20 cellular contexts compared by ENCODE assay signal in genomic region chr13:67096418-67096817, GRCh38.
DNase-seq lines count a peak whose midpoint lies in the region; ATAC-seq, FAIRE-seq and TF ChIP-seq lines count a peak whose summit lies in the region.
"Had no signal": no experiment of that assay in that cellular context is flagged by ENCODE, and none has a peak within 500 bp of the region (broad histone marks: within the 10 kb centered on the region; RNA-seq: fewer than 3 reads in every experiment).

No MANE protein-coding gene starts in this region.

- WGBS in A549 (ENCODE audit: missing lambda C conversion rate), result 44% methylated on average over 2 of the region's 2 CpGs
- WGBS in K562 (ENCODE audit: insufficient coverage, low coverage, missing lambda C conversion rate), result 62% methylated on average over 2 of the region's 2 CpGs
- WGBS in endodermal cell (ENCODE audit: insufficient coverage in 1 of 2, insufficient read length in 1 of 2), 2 experiments, result 78% methylated on average over 1 of the region's 2 CpGs; no CpG with 5 or more reads in 1 of the 2 experiments

- CTCF ChIA-PET in A549 (lab: Yijun Ruan, JAX) (no interaction called here), K562 (lab: Yijun Ruan, JAX; ENCODE audit: low intra/inter-chr PET ratio) (no interaction called here)

- intact Hi-C loops in K562 (cut with micrococcal nuclease), result no loop called here

- no peaks in the 10 kb centered on the region for H3K9me3 Mint-ChIP-seq in endodermal cell
- H3K9me3 Mint-ChIP-seq: CD8-positive, alpha-beta T cell had no signal

- TF ChIP-seq EP300 in A549 (IDR thresholded peaks at IDR 0.05) (no peak), K562 (IDR thresholded peaks at IDR 0.05; ENCODE audit: low read length) (no peak)

- no peaks in the 10 kb centered on the region for H3F3A ChIP-seq in Loucy (ENCODE audit: low read depth)

- H3K27ac ChIP-seq in A549, result peak overlapping the region; percentile 85 to 89
- H3K27ac ChIP-seq in K562 (ENCODE audit: extremely low read depth, low read depth, low read length), result no peak overlapping the region
- H3K27ac ChIP-seq in endodermal cell (ENCODE audit: low read depth, low read length), result no peak overlapping the region
- H3K27ac ChIP-seq: 22Rv1, BLaER1 had no signal

- H3K9ac ChIP-seq in Loucy (ENCODE audit: low read depth, low read length, poor library complexity, severe bottlenecking), result no peak overlapping the region
- no peak overlapping the region for H3K9ac ChIP-seq in K562 (ENCODE audit: insufficient read depth in 1 of 2, low read depth in 2 of 2, low read length in 2 of 2)
- H3K9ac ChIP-seq in endodermal cell (ENCODE audit: extremely low read depth, low read length, poor library complexity, severe bottlenecking), result no peak overlapping the region
- H3K9ac ChIP-seq: BLaER1 had no signal

- H4K20me1 ChIP-seq in Loucy (ENCODE audit: insufficient read depth, low read length, poor library complexity, severe bottlenecking) (no peaks in the 10 kb centered on the region), K562 (replicated peaks; ENCODE audit: control insufficient read depth, insufficient read depth, low read length) (no peaks in the 10 kb centered on the region)
- H4K20me1 ChIP-seq: BLaER1 had no signal

- no peak overlapping the region for H3K27ac Mint-ChIP-seq in endodermal cell
- H3K27ac Mint-ChIP-seq: CD14-positive monocyte; CD8-positive, alpha-beta T cell had no signal

- H3K9me2 ChIP-seq in Loucy (replicated peaks; ENCODE audit: low read depth, low read length), result no peaks in the 10 kb centered on the region

- H3K4me1 ChIP-seq in A549 (peaks cover 38% of the 10 kb centered on the region), Loucy (ENCODE audit: insufficient read depth, low read length, poor library complexity, severe bottlenecking) (no peaks in the 10 kb centered on the region), K562 (replicated peaks in 1 of 2; ENCODE audit: control insufficient read depth in 2 of 2, insufficient read depth in 2 of 2, low read length in 2 of 2) (no peaks in the 10 kb centered on the region; a peak in 1 of 5 replicates), endodermal cell (ENCODE audit: control insufficient read depth, insufficient read depth, low read length) (peaks cover 5% of the 10 kb centered on the region)

- no TSS peak for BruUV-seq in K562 (replicated peaks; lab: Mats Ljungman, UMichigan)

- H3K4me3 Mint-ChIP-seq in endodermal cell, result no peak overlapping the region
- H3K4me3 Mint-ChIP-seq: CD14-positive monocyte; CD8-positive, alpha-beta T cell had no signal

- no peak for DNase-seq in A549 (ENCODE audit: low read depth in 1 of 2, low spot score in 1 of 2)
- DNase-seq in K562 (ENCODE audit: extremely low read depth in 1 of 4, low spot score in 3 of 4), result no peak
- DNase-seq in superior temporal gyrus (ENCODE audit: extremely low spot score), result peak; percentile 41
- no peak for DNase-seq in activated CD4-positive, alpha-beta T cell treated with anti-CD3 and anti-CD28 coated beads, Interleukin-2, amount 50 U/mL, for 48 hours
- DNase-seq in endodermal cell, result no peak
- DNase-seq: Calu3; CD8-positive, alpha-beta T cell; DMS53; DND-41; EL; IMR-90; KBM-7 had no signal

- no peaks in the 10 kb centered on the region for H3K36me3 Mint-ChIP-seq in endodermal cell (ENCODE audit: low read depth)
- H3K36me3 Mint-ChIP-seq: CD14-positive monocyte; CD8-positive, alpha-beta T cell had no signal

- H3K27me3 ChIP-seq in Loucy (ENCODE audit: insufficient read depth, low read length, poor library complexity, severe bottlenecking) (no peaks in the 10 kb centered on the region), K562 (ENCODE audit: control insufficient read depth in 2 of 2, insufficient read depth in 2 of 2, low read length in 2 of 2) (no peaks in the 10 kb centered on the region), endodermal cell (ENCODE audit: control insufficient read depth, insufficient read depth, low read length, poor library complexity, severe bottlenecking) (no peaks in the 10 kb centered on the region)
- H3K27me3 ChIP-seq: BLaER1 had no signal

- H3K79me2 ChIP-seq in Loucy (ENCODE audit: insufficient read depth, low read length), result no peaks in the 10 kb centered on the region
- no peaks in the 10 kb centered on the region for H3K79me2 ChIP-seq in K562 (ENCODE audit: control insufficient read depth, insufficient read depth, low read length)

- H2AFZ ChIP-seq in Loucy (ENCODE audit: low read length) (0 out of 2 replicates have a peak overlapping the region, but pooled peaks have one; percentile 3), K562 (ENCODE audit: low read depth, low read length) (no peak overlapping the region)

- no peak for ATAC-seq in A549
- peak; percentile 48; the same call in 1 of the 3 replicates for ATAC-seq in K562
- ATAC-seq in HG03025 (IDR thresholded peaks at IDR 0.05; ENCODE audit: low FRiP score, unreplicated experiment), result no peak
- ATAC-seq: CD8-positive, alpha-beta T cell; GM12878 had no signal

- H3K4me3 ChIP-seq in A549 (peak overlapping the region; percentile 50), Loucy (ENCODE audit: low read length, poor library complexity, severe bottlenecking) (no peak overlapping the region), K562 (no peak overlapping the region), endodermal cell (ENCODE audit: low read length) (no peak overlapping the region)
- H3K4me3 ChIP-seq: BLaER1, GM12878, HAP-1 had no signal

- TF ChIP-seq POLR2A in A549 (IDR thresholded peaks at IDR 0.05; ENCODE audit: low read length) (no peak), K562 (conservative IDR thresholded peaks at IDR 0.05) (no peak)

- no peaks in the 10 kb centered on the region for H3K36me3 ChIP-seq in Loucy (ENCODE audit: insufficient read depth, low read length)
- H3K36me3 ChIP-seq in K562 (ENCODE audit: control insufficient read depth, insufficient read depth, low read length), result no peaks in the 10 kb centered on the region
- no peaks in the 10 kb centered on the region for H3K36me3 ChIP-seq in endodermal cell (ENCODE audit: control insufficient read depth, insufficient read depth, low read length)
- H3K36me3 ChIP-seq: BLaER1 had no signal

- FAIRE-seq in A549 (lab: Jason Lieb, UNC) (no peak), K562 (lab: Jason Lieb, UNC) (no peak)
- FAIRE-seq: GM12878, HTR-8/SVneo had no signal

- H3K4me2 ChIP-seq in A549, result peak overlapping the region; percentile 92
- H3K4me2 ChIP-seq in Loucy (ENCODE audit: low read depth, low read length, poor library complexity, severe bottlenecking), result no peak overlapping the region
- no peak overlapping the region for H3K4me2 ChIP-seq in K562 (ENCODE audit: insufficient read depth, low read length)
- H3K4me2 ChIP-seq: BLaER1 had no signal

- H3K9me3 ChIP-seq in A549, result no peaks in the 10 kb centered on the region
- no peaks in the 10 kb centered on the region for H3K9me3 ChIP-seq in Loucy (ENCODE audit: insufficient read depth, low read depth, low read length)
- no peaks in the 10 kb centered on the region for H3K9me3 ChIP-seq in K562 (replicated peaks; ENCODE audit: control insufficient read depth, insufficient read depth, low read depth, low read length)
- no peaks in the 10 kb centered on the region for H3K9me3 ChIP-seq in endodermal cell (ENCODE audit: control insufficient read depth, low read length)
- H3K9me3 ChIP-seq: BLaER1, HAP-1 had no signal

- H3K4me1 Mint-ChIP-seq in endodermal cell, result peaks cover 22% of the 10 kb centered on the region
- H3K4me1 Mint-ChIP-seq: CD14-positive monocyte had no signal

- H3K27me3 Mint-ChIP-seq in endodermal cell (ENCODE audit: insufficient read depth), result no peaks in the 10 kb centered on the region

- in situ Hi-C loops in K562 (cut with MboI), result no loop called here

- TF ChIP-seq RAD21 in A549 (conservative IDR thresholded peaks at IDR 0.05 in 1 of 2, IDR thresholded peaks at IDR 0.05 in 1 of 2), result no peak
- TF ChIP-seq RAD21 in K562 (CRISPR knock-in tag; conservative IDR thresholded peaks at IDR 0.05 in 1 of 2, IDR thresholded peaks at IDR 0.05 in 1 of 2), result no peak

- TF ChIP-seq CTCF in A549 (IDR thresholded peaks at IDR 0.05), result no peak
- no peak for TF ChIP-seq CTCF in Loucy (conservative IDR thresholded peaks at IDR 0.05; ENCODE audit: low read length)
- no peak for TF ChIP-seq CTCF in K562 (IDR thresholded peaks at IDR 0.05 in 2 of 3, conservative IDR thresholded peaks at IDR 0.05 in 1 of 3; ENCODE audit: insufficient read depth in 2 of 3, low read depth in 1 of 3, low read length in 3 of 3)
- TF ChIP-seq CTCF in endodermal cell (conservative IDR thresholded peaks at IDR 0.05), result no peak

- no peaks in the 10 kb centered on the region for H3K9me1 ChIP-seq in K562 (ENCODE audit: control insufficient read depth, insufficient read depth, low read length)

- POLR2A ChIA-PET in A549 (lab: Yijun Ruan, JAX), result no interaction called here
- POLR2A ChIA-PET in K562 (lab: Yijun Ruan, JAX), result no interaction called here

TF ChIP-seq in A549, 52 proteins besides CTCF, POLR2A, EP300 and RAD21:
- peak; percentile 51 for TF ChIP-seq MAFK (IDR thresholded peaks at IDR 0.05; ENCODE audit: partially characterized antibody)
- no peak for TF ChIP-seq CBX8 (IDR thresholded peaks at IDR 0.05)

TF ChIP-seq in K562, 482 proteins besides CTCF, POLR2A, EP300 and RAD21 (continues in another document):
- TF ChIP-seq TARDBP (IDR thresholded peaks at IDR 0.05), result no peak
- peak; percentile 36; the same call in 1 of the 2 replicates for TF ChIP-seq ZNF316 (IDR thresholded peaks at IDR 0.05)
- TF ChIP-seq ZNF830 (CRISPR knock-in tag; IDR thresholded peaks at IDR 0.05), result no peak
- no peak for TF ChIP-seq PCBP2 (IDR thresholded peaks at IDR 0.05; ENCODE audit: low read depth, low read length, poor library complexity, severe bottlenecking)
- no peak for TF ChIP-seq FOXK2 (conservative IDR thresholded peaks at IDR 0.05 in 1 of 2, IDR thresholded peaks at IDR 0.05 in 1 of 2; ENCODE audit: low read depth in 2 of 2)
- no peak for TF ChIP-seq SIN3B (IDR thresholded peaks at IDR 0.05; ENCODE audit: low read depth)
- TF ChIP-seq USF2 (CRISPR knock-in tag; IDR thresholded peaks at IDR 0.05), result no peak
- no peak for TF ChIP-seq ZNF584 (CRISPR knock-in tag; IDR thresholded peaks at IDR 0.05; ENCODE audit: low read depth)
- TF ChIP-seq SMAD3 (CRISPR knock-in tag; conservative IDR thresholded peaks at IDR 0.05), result no peak

Comparison
In these comparisons a context has a peak if more than half of its experiments do, and no peak if none do; other contexts are left out.
1. H3K27ac ChIP-seq: peak in A549 (2 of 2); none in K562 (single experiment) and endodermal cell (single experiment).
2. Of the 35 proteins assayed by ChIP-seq in both K562 and A549: peak only in K562: none; only in A549: MAFK; in both: none; in neither: 34.